In the genomic region with DNA sequence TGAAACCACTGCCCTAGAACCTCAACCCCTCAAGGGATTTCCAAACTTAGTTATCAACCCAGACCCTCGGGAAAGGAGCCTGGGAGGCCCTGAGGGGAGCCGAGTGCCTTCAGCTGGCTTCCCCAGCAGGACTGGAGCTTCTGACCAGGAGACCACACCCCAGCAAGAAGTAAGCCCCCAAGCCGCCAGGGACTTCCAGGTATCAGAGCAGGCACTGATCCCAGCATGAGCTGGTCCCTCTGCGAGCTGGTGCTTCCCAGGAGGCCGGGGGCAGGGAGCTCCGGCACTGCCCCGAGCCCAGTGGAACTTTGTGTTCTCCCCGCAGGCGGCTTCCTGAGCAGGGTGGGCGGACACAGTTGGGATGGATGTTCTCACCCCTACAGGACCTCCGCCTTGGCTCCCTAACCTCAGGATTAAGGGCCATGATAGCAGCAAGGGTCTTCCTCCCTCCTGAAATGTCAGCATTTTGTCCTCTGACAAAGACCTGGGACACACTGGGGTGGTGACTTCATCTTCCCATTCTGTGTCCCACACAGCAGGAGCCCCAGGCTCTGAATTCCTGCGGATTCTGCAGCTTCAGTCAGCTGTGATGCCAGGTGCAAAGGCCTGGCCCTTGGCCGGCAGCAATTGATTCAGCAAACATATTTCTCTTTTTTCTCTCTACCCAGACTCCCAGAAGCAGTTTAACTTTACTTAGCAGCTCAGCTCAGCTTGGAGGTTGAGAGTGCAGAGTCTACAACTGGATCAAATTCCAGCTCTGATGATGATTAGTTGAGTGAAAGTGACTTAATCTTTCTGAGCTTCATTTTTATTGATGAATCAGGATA, we compare ENCODE assay signal across 16 cellular contexts. TPM values are rescaled to one million over a fixed set of nuclear protein-coding genes. Genes with fewer than 3 reads are reported as not detected.
A peak's percentile ranks its signal among the peaks of the same experiment; 100 is the strongest.
DNase-seq lines count a peak whose midpoint lies in the region; ATAC-seq and TF ChIP-seq lines count a peak whose summit lies in the region.
"Had no signal": no experiment of that assay in that cellular context is flagged by ENCODE, and none has a peak within 500 bp of the region (broad histone marks: within the 10 kb centered on the region; RNA-seq: fewer than 3 reads in every experiment).

No MANE protein-coding gene starts in this region.

- in situ Hi-C loops in gastrocnemius medialis (cut with MboI; ENCODE audit: low sequenced_read_pairs in 4 of 4): no loop called here

- H4K8ac ChIP-seq in mesenchymal stem cell (ENCODE audit: low read length): no peak overlapping the region

- H2BK12ac ChIP-seq in mesenchymal stem cell (ENCODE audit: low read length in 2 of 2): no peak overlapping the region

- no peak overlapping the region for H3K4ac ChIP-seq in mesenchymal stem cell (ENCODE audit: low read depth in 1 of 2, low read length in 2 of 2)

- no peaks in the 10 kb centered on the region for H3K27me3 ChIP-seq in colonic mucosa
- peaks cover 0 to 3% of the 10 kb centered on the region in 2 experiments for H3K27me3 ChIP-seq in mesenchymal stem cell (ENCODE audit: control insufficient read depth in 1 of 2, insufficient read depth in 1 of 2, low read length in 2 of 2)
- no peaks in the 10 kb centered on the region for H3K27me3 ChIP-seq in gastrocnemius medialis
- H3K27me3 ChIP-seq: upper lobe of left lung had no signal

- H3K4me3 Mint-ChIP-seq in natural killer cell treated with Interleukin-12 subunit alpha and Interleukin-12 subunit beta and Interleukin-15 and Interleukin-18, amount 100 ng/mL, for 72 hours: no peak overlapping the region
- no peak overlapping the region for H3K4me3 Mint-ChIP-seq in natural killer cell
- H3K4me3 Mint-ChIP-seq: activated CD4-positive, alpha-beta T cell treated with anti-CD3 and anti-CD28 coated beads, Interleukin-2, amount 10 ng/mL, durations not matched to agents 24 days and 14 days; activated T-cell treated with anti-CD3 and anti-CD28 coated beads, Interleukin-2, amount 50 U/mL, for 72 hours had no signal

- no peak overlapping the region for H2AFZ ChIP-seq in mesenchymal stem cell (ENCODE audit: low read depth, low read length)

- ATAC-seq in natural killer cell treated with Interleukin-12 subunit alpha and Interleukin-12 subunit beta and Interleukin-15 and Interleukin-18, amount 100 ng/mL, for 72 hours: no peak
- no peak for ATAC-seq in natural killer cell
- ATAC-seq in gastrocnemius medialis: no peak
- ATAC-seq: activated T-cell treated with anti-CD3 and anti-CD28 coated beads, Interleukin-2, amount 50 U/mL, for 72 hours had no signal

- H3K79me1 ChIP-seq in mesenchymal stem cell (replicated peaks; ENCODE audit: low read length, poor library complexity, severe bottlenecking): no peaks in the 10 kb centered on the region

- intact Hi-C loops in natural killer cell (cut with micrococcal nuclease) (no loop called here), colonic mucosa (cut with DNase I) (loop anchor here (10.0 kb wide), 1 partner anchor 159 kb away; no protein-coding TSS in a partner anchor), gastrocnemius medialis (cut with DNase I; ENCODE audit: low total_unique reads) (no loop called here)

- no peaks in the 10 kb centered on the region for H3K9me3 Mint-ChIP-seq in natural killer cell treated with Interleukin-12 subunit alpha and Interleukin-12 subunit beta and Interleukin-15 and Interleukin-18, amount 100 ng/mL, for 72 hours
- H3K9me3 Mint-ChIP-seq in natural killer cell: no peaks in the 10 kb centered on the region
- H3K9me3 Mint-ChIP-seq: activated CD4-positive, alpha-beta T cell treated with anti-CD3 and anti-CD28 coated beads, Interleukin-2, amount 10 ng/mL, durations not matched to agents 24 days and 14 days; activated T-cell treated with anti-CD3 and anti-CD28 coated beads, Interleukin-2, amount 50 U/mL, for 72 hours had no signal

- H3K9me3 ChIP-seq in colonic mucosa: no peaks in the 10 kb centered on the region
- no peaks in the 10 kb centered on the region for H3K9me3 ChIP-seq in mesenchymal stem cell (ENCODE audit: control insufficient read depth, low read length)
- H3K9me3 ChIP-seq in gastrocnemius medialis: no peaks in the 10 kb centered on the region
- H3K9me3 ChIP-seq: upper lobe of left lung had no signal

- H2BK15ac ChIP-seq in mesenchymal stem cell (ENCODE audit: low read depth, poor library complexity, severe bottlenecking): no peak overlapping the region

- no peak for TF ChIP-seq CTCF in natural killer cell (IDR thresholded peaks at IDR 0.05)
- no peak for TF ChIP-seq CTCF in colonic mucosa (IDR thresholded peaks at IDR 0.05)
- TF ChIP-seq CTCF in gastrocnemius medialis (IDR thresholded peaks at IDR 0.05 in 4 of 5, conservative IDR thresholded peaks at IDR 0.05 in 1 of 5): no peak

- no peaks in the 10 kb centered on the region for H3K27me3 Mint-ChIP-seq in natural killer cell treated with Interleukin-12 subunit alpha and Interleukin-12 subunit beta and Interleukin-15 and Interleukin-18, amount 100 ng/mL, for 72 hours
- no peaks in the 10 kb centered on the region for H3K27me3 Mint-ChIP-seq in natural killer cell (ENCODE audit: low read depth in 2 of 2)
- H3K27me3 Mint-ChIP-seq: activated CD4-positive, alpha-beta T cell treated with anti-CD3 and anti-CD28 coated beads, Interleukin-2, amount 10 ng/mL, durations not matched to agents 24 days and 14 days had no signal

- H3K27ac Mint-ChIP-seq in natural killer cell treated with Interleukin-12 subunit alpha and Interleukin-12 subunit beta and Interleukin-15 and Interleukin-18, amount 100 ng/mL, for 72 hours: no peak overlapping the region
- H3K27ac Mint-ChIP-seq in natural killer cell: no peak overlapping the region
- H3K27ac Mint-ChIP-seq: activated CD4-positive, alpha-beta T cell treated with anti-CD3 and anti-CD28 coated beads, Interleukin-2, amount 10 ng/mL, durations not matched to agents 24 days and 14 days; activated T-cell treated with anti-CD3 and anti-CD28 coated beads, Interleukin-2, amount 50 U/mL, for 72 hours had no signal

- H3K4me1 Mint-ChIP-seq in natural killer cell treated with Interleukin-12 subunit alpha and Interleukin-12 subunit beta and Interleukin-15 and Interleukin-18, amount 100 ng/mL, for 72 hours (ENCODE audit: low read depth in 2 of 2): peaks cover 7 to 10% of the 10 kb centered on the region in 2 donors
- H3K4me1 Mint-ChIP-seq in natural killer cell: peaks cover 6 to 15% of the 10 kb centered on the region in 2 donors

- H3K23ac ChIP-seq in mesenchymal stem cell (ENCODE audit: low read length in 2 of 2): no peak overlapping the region

- 37% methylated on average over 13 of the region's 13 CpGs for WGBS in mesenchymal stem cell

- no peak overlapping the region for H3K9ac ChIP-seq in colonic mucosa (ENCODE audit: low read depth in 2 of 2, low read length in 2 of 2)
- H3K9ac ChIP-seq in mesenchymal stem cell (ENCODE audit: low read length): no peak overlapping the region
- H3K9ac ChIP-seq: KMS-11 had no signal

- peak overlapping the region; percentile 86 for H2AK5ac ChIP-seq in mesenchymal stem cell (ENCODE audit: low read length, severe bottlenecking)

- H2BK120ac ChIP-seq in mesenchymal stem cell (ENCODE audit: low read depth, low read length): no peak overlapping the region

- H3K27ac ChIP-seq in colonic mucosa: no peak overlapping the region
- peak overlapping the region; percentile 97 for H3K27ac ChIP-seq in mesenchymal stem cell (ENCODE audit: low read length, poor library complexity, severe bottlenecking)
- no peak overlapping the region for H3K27ac ChIP-seq in gastrocnemius medialis
- H3K27ac ChIP-seq: KMS-11, upper lobe of left lung had no signal

- no peaks in the 10 kb centered on the region for H3K36me3 Mint-ChIP-seq in natural killer cell treated with Interleukin-12 subunit alpha and Interleukin-12 subunit beta and Interleukin-15 and Interleukin-18, amount 100 ng/mL, for 72 hours
- no peaks in the 10 kb centered on the region for H3K36me3 Mint-ChIP-seq in natural killer cell

- H2BK5ac ChIP-seq in mesenchymal stem cell (ENCODE audit: low read depth, low read length, poor library complexity, severe bottlenecking): peak overlapping the region; percentile 69

- peak overlapping the region; percentile 27 for H3K4me2 ChIP-seq in mesenchymal stem cell (ENCODE audit: low read length, poor library complexity, severe bottlenecking)
- H3K4me2 ChIP-seq: KMS-11 had no signal

- H3K4me1 ChIP-seq in colonic mucosa: no peaks in the 10 kb centered on the region
- H3K4me1 ChIP-seq in mesenchymal stem cell (ENCODE audit: control insufficient read depth, insufficient read depth, low read depth, low read length): peaks cover 43% of the 10 kb centered on the region
- H3K4me1 ChIP-seq in gastrocnemius medialis: no peaks in the 10 kb centered on the region

- DNase-seq in natural killer cell treated with Interleukin-12 subunit alpha and Interleukin-12 subunit beta and Interleukin-15 and Interleukin-18, amount 100 ng/mL, for 72 hours (ENCODE audit: low spot score): peak; percentile 47
- no peak for DNase-seq in natural killer cell
- DNase-seq in colonic mucosa: peak; percentile 13
- DNase-seq in mesenchymal stem cell: no peak
- DNase-seq in activated CD4-positive, CD25-positive, alpha-beta regulatory T cell treated with anti-CD3 and anti-CD28 coated beads, Interleukin-2, amount 50 U/mL, for 72 hours: no peak
- DNase-seq in cortex of kidney (lab: John Stamatoyannopoulos, UW): no peak
- no peak for DNase-seq in activated naive CD4-positive, alpha-beta T cell treated with anti-CD3 and anti-CD28 coated beads, Interleukin-2, amount 50 U/mL, for 16 hours
- no peak for DNase-seq in gastrocnemius medialis
- DNase-seq: activated CD4-positive, alpha-beta T cell treated with anti-CD3 and anti-CD28 coated beads, Interleukin-2, amount 10 ng/mL, durations not matched to agents 24 days and 14 days; activated T-cell treated with anti-CD3 and anti-CD28 coated beads, Interleukin-2, amount 50 U/mL, for 72 hours; effector memory CD4-positive, alpha-beta T cell; NCI-H2081; nucleus accumbens; OCI-M1 had no signal

- H3K4me3 ChIP-seq in colonic mucosa (no peak overlapping the region), mesenchymal stem cell (ENCODE audit: insufficient read depth in 1 of 2, low read depth in 1 of 2, low read length in 2 of 2) (no peak overlapping the region), gastrocnemius medialis (no peak overlapping the region)
- H3K4me3 ChIP-seq: upper lobe of left lung had no signal

- H4K91ac ChIP-seq in mesenchymal stem cell (ENCODE audit: low read length): no peak overlapping the region

- H3K36me3 ChIP-seq in colonic mucosa (no peaks in the 10 kb centered on the region), mesenchymal stem cell (ENCODE audit: control insufficient read depth in 1 of 2, insufficient read depth in 2 of 2, low read depth in 1 of 2, low read length in 2 of 2) (peaks cover 0 to 5% of the 10 kb centered on the region in 2 experiments), gastrocnemius medialis (no peaks in the 10 kb centered on the region)
- H3K36me3 ChIP-seq: upper lobe of left lung had no signal

- H3K14ac ChIP-seq in mesenchymal stem cell (ENCODE audit: low read length in 2 of 2): no peak overlapping the region

- TF ChIP-seq POLR2A in gastrocnemius medialis (IDR thresholded peaks at IDR 0.05): no peak

- no peak overlapping the region for H3K18ac ChIP-seq in mesenchymal stem cell (ENCODE audit: low read depth in 1 of 2, low read length in 2 of 2)

RNA-seq across cellular contexts. Expression of a gene that starts 11.6 kb away (rescaled TPM):
- total RNA-seq in natural killer cell treated with Interleukin-12 subunit alpha and Interleukin-12 subunit beta and Interleukin-15 and Interleukin-18, amount 100 ng/mL, for 72 hours: 10 to 100 TPM; 32.6 to 64.3 TPM
- total RNA-seq in natural killer cell (10 to 100 TPM; 23.2 to 39.4 (median 34.9) TPM), colonic mucosa (10 to 100 TPM; 12.5 to 22.7 TPM), gastrocnemius medialis (10 to 100 TPM in 3 of 4 donors, 1 to 10 TPM in 1; 9.0 to 46.3 (median 12.9) TPM)
- 18.3 TPM for polyA plus RNA-seq in mesenchymal stem cell (2013, experiment 1 of 2)
- polyA plus RNA-seq in mesenchymal stem cell (2013, experiment 2 of 2): 19.6 TPM

RNA-seq across cellular contexts. Expression of a gene that starts 47.2 kb away (rescaled TPM):
- total RNA-seq in natural killer cell treated with Interleukin-12 subunit alpha and Interleukin-12 subunit beta and Interleukin-15 and Interleukin-18, amount 100 ng/mL, for 72 hours: 10 to 100 TPM; 18.8 to 19.1 TPM
- total RNA-seq in natural killer cell (10 to 100 TPM; 21.4 to 28.9 (median 21.7) TPM), colonic mucosa (1 to 10 TPM; 8.8 to 9.9 TPM), gastrocnemius medialis (10 to 100 TPM in 2 of 4 donors, 1 to 10 TPM in 2; 2.9 to 10.7 (median 7.0) TPM)
- 4.8 TPM for polyA plus RNA-seq in mesenchymal stem cell (2013, experiment 1 of 2)
- 3.6 TPM for polyA plus RNA-seq in mesenchymal stem cell (2013, experiment 2 of 2)

Comparison
In these comparisons a context has a peak if more than half of its experiments do, and no peak if none do; other contexts are left out.
1. DNase-seq: peak in natural killer cell treated with Interleukin-12 subunit alpha and Interleukin-12 subunit beta and Interleukin-15 and Interleukin-18, amount 100 ng/mL, for 72 hours (single experiment) and colonic mucosa (single experiment); none in natural killer cell (single experiment), mesenchymal stem cell (single experiment), activated CD4-positive, CD25-positive, alpha-beta regulatory T cell treated with anti-CD3 and anti-CD28 coated beads, Interleukin-2, amount 50 U/mL, for 72 hours (single experiment), cortex of kidney (single experiment), activated naive CD4-positive, alpha-beta T cell treated with anti-CD3 and anti-CD28 coated beads, Interleukin-2, amount 50 U/mL, for 16 hours (single experiment) and gastrocnemius medialis (0 of 2).